In the genomic region with DNA sequence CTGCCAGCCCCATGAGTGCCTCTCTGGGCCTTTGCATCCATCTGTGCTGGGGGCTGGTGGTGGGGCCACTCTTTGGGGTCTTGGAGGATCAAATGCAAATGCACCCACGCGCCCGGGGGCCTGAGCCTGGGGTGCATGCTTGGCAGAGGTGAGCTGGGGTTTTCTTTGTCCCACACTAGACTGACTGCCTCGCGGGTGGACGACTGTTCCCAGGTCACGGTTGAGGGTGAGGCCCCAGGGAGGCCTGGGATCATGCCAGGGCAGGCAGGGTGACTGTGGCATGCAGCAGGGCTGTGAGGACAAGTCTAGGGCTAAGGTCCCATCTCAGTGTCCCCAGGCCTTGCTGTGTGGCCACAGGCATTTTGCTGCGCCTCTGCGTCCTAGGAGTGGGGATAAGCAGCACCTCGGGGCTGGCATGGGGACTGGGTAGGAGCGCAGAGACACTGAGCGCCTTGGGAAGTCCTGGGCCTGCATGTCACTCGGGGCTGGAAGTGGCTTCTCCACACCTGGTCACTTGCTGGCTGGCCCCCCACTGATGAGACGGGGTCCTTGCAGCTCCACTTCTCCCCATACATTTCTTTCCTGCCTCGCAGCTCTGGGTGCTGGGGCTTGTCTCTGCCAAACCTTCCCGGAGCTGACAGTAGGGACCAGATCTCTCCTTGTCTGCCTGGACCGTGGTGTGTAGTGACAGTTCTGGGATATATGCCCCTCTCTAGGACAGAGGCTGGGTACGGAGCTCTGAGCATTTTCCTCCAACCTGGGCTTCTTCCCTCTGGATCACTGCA, we compare ENCODE assay signal across 30 cellular contexts.
DNase-seq lines count a peak whose midpoint lies in the region; ATAC-seq and TF ChIP-seq lines count a peak whose summit lies in the region.
"Had no signal": no experiment of that assay in that cellular context is flagged by ENCODE, and none has a peak within 500 bp of the region (broad histone marks: within the 10 kb centered on the region; RNA-seq: fewer than 3 reads in every experiment).

No MANE protein-coding gene starts in this region.

- H3K27me3 ChIP-seq in H9 (ENCODE audit: insufficient read depth, low read length) (no peaks in the 10 kb centered on the region), Panc1 (ENCODE audit: control insufficient read depth, insufficient read depth, low read length) (no peaks in the 10 kb centered on the region), right cardiac atrium (ENCODE audit: control insufficient read depth, insufficient read depth) (no peaks in the 10 kb centered on the region), neural progenitor cell (no peaks in the 10 kb centered on the region)
- no peaks in the 10 kb centered on the region for H3K27me3 ChIP-seq in CD8-positive, alpha-beta memory T cell (ENCODE audit: insufficient read depth, low read length, poor library complexity, severe bottlenecking)
- H3K27me3 ChIP-seq: esophagus squamous epithelium, left lung, vagina had no signal

- no peak overlapping the region for H3K4me3 ChIP-seq in Panc1 (ENCODE audit: low read depth in 2 of 2, low read length in 2 of 2)
- no peak overlapping the region for H3K4me3 ChIP-seq in right cardiac atrium (ENCODE audit: low read length)
- no peak overlapping the region for H3K4me3 ChIP-seq in neural progenitor cell
- no peak overlapping the region for H3K4me3 ChIP-seq in CD8-positive, alpha-beta memory T cell (ENCODE audit: low read length)
- H3K4me3 ChIP-seq: esophagus squamous epithelium, left lung, suprapubic skin, vagina had no signal

- H3K4me1 Mint-ChIP-seq in H9: peaks cover 17 to 22% of the 10 kb centered on the region in 2 experiments
- peaks cover 33% of the 10 kb centered on the region for H3K4me1 Mint-ChIP-seq in neural progenitor cell
- H3K4me1 Mint-ChIP-seq in CD8-positive, alpha-beta memory T cell: no peaks in the 10 kb centered on the region
- H3K4me1 Mint-ChIP-seq: activated CD4-positive, alpha-beta T cell treated with anti-CD3 and anti-CD28 coated beads, Interleukin-2, amount 10 ng/mL, durations not matched to agents 7 days and 5 days; stimulated activated memory B cell treated with anti-CD40 and anti-IgM and Interleukin-4, amounts not matched to agents 10 μg/mL and 1 μg/mL and 100 μg/mL, for 72 hours had no signal

- H3K4ac ChIP-seq in H9 (ENCODE audit: low read depth, low read length): no peak overlapping the region

- no peak overlapping the region for H3K9ac ChIP-seq in H9 (ENCODE audit: extremely low read depth, insufficient read length, low read length)
- no peak overlapping the region for H3K9ac ChIP-seq in neural progenitor cell

- H4K8ac ChIP-seq in H9 (replicated peaks; ENCODE audit: insufficient read length, low read depth, low read length): no peak overlapping the region

- BruUV-seq in Panc1 (replicated peaks; lab: Mats Ljungman, UMichigan): no TSS peak

- H4K20me1 ChIP-seq in H9 (ENCODE audit: control insufficient read depth, insufficient read depth, insufficient read length): no peaks in the 10 kb centered on the region
- no peaks in the 10 kb centered on the region for H4K20me1 ChIP-seq in neural progenitor cell (ENCODE audit: low read depth)

- H3K23me2 ChIP-seq in H9 (ENCODE audit: insufficient read length, low read depth, low read length, poor library complexity, severe bottlenecking): no peaks in the 10 kb centered on the region

- no peak overlapping the region for H3T11ph ChIP-seq in H9 (ENCODE audit: low read length)

- intact Hi-C loops in Panc1 (cut with micrococcal nuclease; ENCODE audit: unreplicated experiment) (no loop called here), right cardiac atrium (cut with DNase I) (no loop called here)

- no peak overlapping the region for H3K27ac ChIP-seq in H9 (ENCODE audit: insufficient read length, low read depth, low read length)
- H3K27ac ChIP-seq in Panc1 (ENCODE audit: low read length): no peak overlapping the region
- H3K27ac ChIP-seq in right cardiac atrium (ENCODE audit: low read length): no peak overlapping the region
- no peak overlapping the region for H3K27ac ChIP-seq in neural progenitor cell
- H3K27ac ChIP-seq in CD8-positive, alpha-beta memory T cell (ENCODE audit: low read depth, low read length): no peak overlapping the region
- H3K27ac ChIP-seq: C4-2B, esophagus squamous epithelium, left lung, RWPE1, suprapubic skin, vagina, VCaP had no signal

- no peaks in the 10 kb centered on the region for H3K79me1 ChIP-seq in H9 (ENCODE audit: insufficient read depth, low read depth, low read length, poor library complexity, severe bottlenecking)

- no peak overlapping the region for H3K56ac ChIP-seq in H9 (ENCODE audit: insufficient read length, low read depth, low read length)

- H3K14ac ChIP-seq in H9 (ENCODE audit: insufficient read depth, low read length): no peak overlapping the region

- CTCF ChIA-PET in Panc1 (lab: Charles Lee): no interaction called here
- CTCF ChIA-PET in CD8-positive, alpha-beta memory T cell (lab: Charles Lee): no interaction called here

- no CpG with 5 or more reads among the region's 18 CpGs for WGBS in H9 (ENCODE audit: extremely low coverage, insufficient read length, low lambda C conversion rate)
- 79% methylated on average over 18 of the region's 18 CpGs for WGBS in right cardiac atrium

- H3K36me3 Mint-ChIP-seq in H9 (ENCODE audit: insufficient read depth in 1 of 3, low read depth in 3 of 3): peaks cover 0 to 6% (median 4%) of the 10 kb centered on the region in 3 experiments; a peak in 4 of 7 replicates
- peaks cover 2% of the 10 kb centered on the region for H3K36me3 Mint-ChIP-seq in neural progenitor cell
- H3K36me3 Mint-ChIP-seq in CD8-positive, alpha-beta memory T cell: no peaks in the 10 kb centered on the region
- H3K36me3 Mint-ChIP-seq: natural killer cell treated with Interleukin-12 subunit alpha and Interleukin-12 subunit beta and Interleukin-15 and Interleukin-18, amount 100 ng/mL, for 72 hours; stimulated activated memory B cell treated with anti-CD40 and anti-IgM and Interleukin-4, amounts not matched to agents 10 μg/mL and 1 μg/mL and 100 μg/mL, for 72 hours had no signal

- no peak overlapping the region for H4K5ac ChIP-seq in H9 (ENCODE audit: insufficient read length, low read depth, low read length)

- H3K27me3 Mint-ChIP-seq in H9 (ENCODE audit: low read depth) (no peaks in the 10 kb centered on the region), neural progenitor cell (ENCODE audit: insufficient read depth, low read depth) (peaks cover 16% of the 10 kb centered on the region)
- peaks cover under 1 to 2% of the 10 kb centered on the region in 2 donors for H3K27me3 Mint-ChIP-seq in CD8-positive, alpha-beta memory T cell
- H3K27me3 Mint-ChIP-seq: activated CD4-positive, alpha-beta T cell treated with anti-CD3 and anti-CD28 coated beads, Interleukin-2, amount 10 ng/mL, durations not matched to agents 7 days and 5 days had no signal

- H3K27ac Mint-ChIP-seq in H9 (peak overlapping the region; percentile 77 to 98 (median 91)), neural progenitor cell (peak overlapping the region; percentile 18)
- no peak overlapping the region for H3K27ac Mint-ChIP-seq in CD8-positive, alpha-beta memory T cell
- H3K27ac Mint-ChIP-seq: activated CD4-positive, alpha-beta T cell treated with anti-CD3 and anti-CD28 coated beads, Interleukin-2, amount 10 ng/mL, durations not matched to agents 7 days and 5 days; activated naive CD4-positive, alpha-beta T cell treated with anti-CD3 and anti-CD28 coated beads for 36 hours; activated T-helper 1 cell treated with anti-CD3 and anti-CD28 coated beads, Interleukin-12 subunit alpha, Interleukin-12 subunit beta, Interleukin-2, Interleukin-4 antibody, amounts not matched to agents 30 ng/mL and 10 ng/mL and 1 ng/mL, durations not matched to agents 14 hours and 24 hours and 36 hours; natural killer cell treated with Interleukin-12 subunit alpha and Interleukin-12 subunit beta and Interleukin-15 and Interleukin-18, amount 100 ng/mL, for 72 hours; stimulated activated memory B cell treated with anti-CD40 and anti-IgM and Interleukin-4, amounts not matched to agents 10 μg/mL and 1 μg/mL and 100 μg/mL, for 72 hours; T-helper 2 cell treated with Interferon-gamma antibody and Interleukin-4, amounts not matched to agents 5 μg/mL and 100 μg/mL, for 36 hours had no signal

- no peak overlapping the region for H2AK5ac ChIP-seq in H9 (ENCODE audit: insufficient read length, low read length)

- H2AFZ ChIP-seq in H9 (ENCODE audit: low read length) (no peak overlapping the region), neural progenitor cell (replicated peaks) (no peak overlapping the region)

- H3K9me3 ChIP-seq in H9 (ENCODE audit: control insufficient read depth, low read depth, low read length) (no peaks in the 10 kb centered on the region), Panc1 (ENCODE audit: control insufficient read depth, insufficient read depth, low read depth, low read length) (no peaks in the 10 kb centered on the region), right cardiac atrium (ENCODE audit: control insufficient read depth, low read length) (no peaks in the 10 kb centered on the region), neural progenitor cell (ENCODE audit: low read depth) (no peaks in the 10 kb centered on the region)
- H3K9me3 ChIP-seq in CD8-positive, alpha-beta memory T cell (ENCODE audit: low read length): no peaks in the 10 kb centered on the region
- H3K9me3 ChIP-seq: esophagus squamous epithelium, left lung, suprapubic skin, vagina had no signal

- ATAC-seq in Panc1 (0 out of 2 replicates have a peak, but pooled peaks have one; percentile 24), right cardiac atrium (no peak), HG03045 (IDR thresholded peaks at IDR 0.05; ENCODE audit: unreplicated experiment) (no peak)
- ATAC-seq: left lung; natural killer cell treated with Interleukin-12 subunit alpha and Interleukin-12 subunit beta and Interleukin-15 and Interleukin-18, amount 100 ng/mL, for 72 hours; sciatic nerve; stimulated activated memory B cell treated with anti-CD40 and anti-IgM and Interleukin-4, amounts not matched to agents 10 μg/mL and 1 μg/mL and 100 μg/mL, for 72 hours had no signal

- H2BK15ac ChIP-seq in H9 (ENCODE audit: low read depth, low read length): no peak overlapping the region

- peaks cover 3% of the 10 kb centered on the region in 2 experiments; a peak in 4 of 5 replicates for H3K9me3 Mint-ChIP-seq in H9
- H3K9me3 Mint-ChIP-seq in neural progenitor cell: no peaks in the 10 kb centered on the region
- H3K9me3 Mint-ChIP-seq in CD8-positive, alpha-beta memory T cell: peaks cover 0 to 6% (median 0%) of the 10 kb centered on the region in 5 donors
- H3K9me3 Mint-ChIP-seq: natural killer cell treated with Interleukin-12 subunit alpha and Interleukin-12 subunit beta and Interleukin-15 and Interleukin-18, amount 100 ng/mL, for 72 hours had no signal

- no peak overlapping the region for H3K18ac ChIP-seq in H9 (ENCODE audit: insufficient read length, low read depth, low read length)

- H3K79me2 ChIP-seq in H9 (ENCODE audit: insufficient read depth, low read length) (no peaks in the 10 kb centered on the region), neural progenitor cell (ENCODE audit: low read depth) (no peaks in the 10 kb centered on the region)

- no peak overlapping the region for H2BK12ac ChIP-seq in H9 (ENCODE audit: insufficient read length, low read depth, low read length)

- POLR2A ChIA-PET in Panc1 (lab: Charles Lee): no interaction called here
- POLR2A ChIA-PET in CD8-positive, alpha-beta memory T cell (lab: Charles Lee): no interaction called here

- no peaks in the 10 kb centered on the region for H3F3A ChIP-seq in neural progenitor cell (ENCODE audit: low read depth)

- H3K4me3 Mint-ChIP-seq in H9: no peak overlapping the region; a peak in 1 of 5 replicates
- no peak overlapping the region for H3K4me3 Mint-ChIP-seq in neural progenitor cell
- H3K4me3 Mint-ChIP-seq in CD8-positive, alpha-beta memory T cell: no peak overlapping the region
- H3K4me3 Mint-ChIP-seq: activated CD4-positive, alpha-beta T cell treated with anti-CD3 and anti-CD28 coated beads, Interleukin-2, amount 10 ng/mL, durations not matched to agents 7 days and 5 days; activated naive CD4-positive, alpha-beta T cell treated with anti-CD3 and anti-CD28 coated beads for 36 hours; activated T-helper 1 cell treated with anti-CD3 and anti-CD28 coated beads, Interleukin-12 subunit alpha, Interleukin-12 subunit beta, Interleukin-2, Interleukin-4 antibody, amounts not matched to agents 30 ng/mL and 10 ng/mL and 1 ng/mL, durations not matched to agents 14 hours and 24 hours and 36 hours; natural killer cell treated with Interleukin-12 subunit alpha and Interleukin-12 subunit beta and Interleukin-15 and Interleukin-18, amount 100 ng/mL, for 72 hours; stimulated activated memory B cell treated with anti-CD40 and anti-IgM and Interleukin-4, amounts not matched to agents 10 μg/mL and 1 μg/mL and 100 μg/mL, for 72 hours; T-helper 2 cell treated with Interferon-gamma antibody and Interleukin-4, amounts not matched to agents 5 μg/mL and 100 μg/mL, for 36 hours had no signal

- H4K91ac ChIP-seq in H9 (ENCODE audit: insufficient read length, low read depth, low read length): no peak overlapping the region

- no peak overlapping the region for H2BK120ac ChIP-seq in H9 (ENCODE audit: low read depth, low read length, poor library complexity, severe bottlenecking)

- TF ChIP-seq CTCF in H9 (conservative IDR thresholded peaks at IDR 0.05) (no peak), Panc1 (IDR thresholded peaks at IDR 0.05) (no peak), neural progenitor cell (IDR thresholded peaks at IDR 0.05) (no peak)

- H2BK5ac ChIP-seq in H9 (ENCODE audit: insufficient read length, low read length): no peak overlapping the region

- no peak overlapping the region for H3K4me2 ChIP-seq in H9 (ENCODE audit: insufficient read depth, insufficient read length, low read length)
- H3K4me2 ChIP-seq in neural progenitor cell: no peak overlapping the region

- in situ Hi-C loops in Panc1 (cut with HindIII; ENCODE audit: low pct_unique_long_range_greater_than_20kb, low sequenced_read_pairs): no loop called here

- H3K23ac ChIP-seq in H9 (ENCODE audit: insufficient read length, low read depth, low read length): no peak overlapping the region

- H3K36me3 ChIP-seq in Panc1 (ENCODE audit: control insufficient read depth, insufficient read depth, low read length): no peaks in the 10 kb centered on the region
- no peaks in the 10 kb centered on the region for H3K36me3 ChIP-seq in neural progenitor cell
- H3K36me3 ChIP-seq in CD8-positive, alpha-beta memory T cell (ENCODE audit: insufficient read depth, low read length): no peaks in the 10 kb centered on the region
- H3K36me3 ChIP-seq: esophagus squamous epithelium, left lung, suprapubic skin, vagina had no signal

- no peak for DNase-seq in H9
- no peak for DNase-seq in Panc1 (ENCODE audit: low read depth, low spot score)
- peak in 2 of 3 donors; percentile 29 to 32 for DNase-seq in right cardiac atrium
- no peak for DNase-seq in neural progenitor cell (ENCODE audit: low spot score)
- DNase-seq in UCSD-AML1 (lab: John Stamatoyannopoulos, UW; ENCODE audit: unreplicated experiment): no peak
- no peak for DNase-seq in CD8-positive, alpha-beta memory T cell
- no peak for DNase-seq in SIG-M5 (lab: John Stamatoyannopoulos, UW)
- DNase-seq: activated CD4-positive, alpha-beta T cell treated with anti-CD3 and anti-CD28 coated beads, Interleukin-2, amount 10 ng/mL, durations not matched to agents 7 days and 5 days; activated naive CD4-positive, alpha-beta T cell treated with anti-CD3 and anti-CD28 coated beads for 36 hours; Calu3; caudate nucleus; dermis blood vessel endothelial cell; esophagus squamous epithelium; foreskin melanocyte; midbrain; NCI-H446; NCI-H774; stimulated activated CD4-positive, alpha-beta T cell treated with anti-CD3 and anti-CD28 coated beads, Interleukin-4, amount 100 ng/mL, for 4 hours had no signal

- no peak overlapping the region for H2BK20ac ChIP-seq in H9 (ENCODE audit: low read depth, low read length, poor library complexity, severe bottlenecking)

- peaks cover 11% of the 10 kb centered on the region; the same call in 1 of the 2 replicates for H3K4me1 ChIP-seq in H9 (ENCODE audit: insufficient read depth, low read length)
- no peaks in the 10 kb centered on the region for H3K4me1 ChIP-seq in Panc1 (ENCODE audit: control insufficient read depth, insufficient read depth, low read length)
- H3K4me1 ChIP-seq in right cardiac atrium (ENCODE audit: control insufficient read depth, insufficient read depth, low read length): no peaks in the 10 kb centered on the region
- peaks cover 13% of the 10 kb centered on the region for H3K4me1 ChIP-seq in neural progenitor cell
- no peaks in the 10 kb centered on the region for H3K4me1 ChIP-seq in CD8-positive, alpha-beta memory T cell (ENCODE audit: insufficient read depth, low read length)
- H3K4me1 ChIP-seq: esophagus squamous epithelium, left lung, suprapubic skin, vagina had no signal

Comparison
In these comparisons a context has a peak if more than half of its experiments do, and no peak if none do; other contexts are left out.
1. DNase-seq: peak in right cardiac atrium (2 of 3); none in H9 (single experiment), Panc1 (single experiment), neural progenitor cell (single experiment), UCSD-AML1 (single experiment), CD8-positive, alpha-beta memory T cell (0 of 5) and SIG-M5 (single experiment).
2. H3K27ac Mint-ChIP-seq: peak in H9 (3 of 3) and neural progenitor cell (single experiment); none in CD8-positive, alpha-beta memory T cell (0 of 8).